8 cellular contexts compared by ENCODE assay signal in genomic region chr9:121267689-121268597, GRCh38. TPM values are rescaled to one million over a fixed set of nuclear protein-coding genes. Genes with fewer than 3 reads are reported as not detected.
DNase-seq lines count a peak whose midpoint lies in the region; ATAC-seq, FAIRE-seq and TF ChIP-seq lines count a peak whose summit lies in the region.

Gene GSN, plus strand, starts transcription at chr9:121268162. Its CDS starts 33,810 bp downstream, at chr9:121301972.

- no peaks in the 10 kb centered on the region for H3K36me3 Mint-ChIP-seq in CD8-positive, alpha-beta T cell
- H3K36me3 Mint-ChIP-seq in T-helper 17 cell (ENCODE audit: low read depth) = no peaks in the 10 kb centered on the region
- H3K36me3 Mint-ChIP-seq in astrocyte (ENCODE audit: low read depth, unreplicated experiment) = no peaks in the 10 kb centered on the region

- H3K27me3 Mint-ChIP-seq in CD8-positive, alpha-beta T cell (ENCODE audit: low read depth) = peaks cover 11% of the 10 kb centered on the region
- H3K27me3 Mint-ChIP-seq in T-helper 17 cell (peaks cover 10% of the 10 kb centered on the region), astrocyte (ENCODE audit: low read depth, unreplicated experiment) (peaks cover 16% of the 10 kb centered on the region)

- POLR2A ChIA-PET in CD8-positive, alpha-beta T cell (lab: Charles Lee) = interaction anchor here (0.7 kb wide), 1 partner anchor 36 kb away, joined by 4 read pairs; no protein-coding TSS in a partner anchor

- no peak for TF ChIP-seq CTCF in CD8-positive, alpha-beta T cell (IDR thresholded peaks at IDR 0.05)
- no peak for TF ChIP-seq CTCF in astrocyte (IDR thresholded peaks at IDR 0.05; ENCODE audit: insufficient read depth, low read depth, low read length)
- no peak for TF ChIP-seq CTCF in prostate gland (IDR thresholded peaks at IDR 0.05)

- peak; percentile 89 for TF ChIP-seq POLR2A in prostate gland (IDR thresholded peaks at IDR 0.05)

- H3K9me3 Mint-ChIP-seq in CD8-positive, alpha-beta T cell = no peaks in the 10 kb centered on the region
- no peaks in the 10 kb centered on the region for H3K9me3 Mint-ChIP-seq in astrocyte (ENCODE audit: unreplicated experiment)

- H4K20me1 ChIP-seq in astrocyte (ENCODE audit: insufficient read depth, low read length) = peaks cover 9% of the 10 kb centered on the region

- H3K79me2 ChIP-seq in astrocyte (ENCODE audit: insufficient read depth, low read length) = peaks cover 49% of the 10 kb centered on the region

- ATAC-seq in CD8-positive, alpha-beta T cell = peak; percentile 83
- ATAC-seq in GM21390 (IDR thresholded peaks at IDR 0.05; ENCODE audit: unreplicated experiment) (peak; percentile 70), T-helper 17 cell (peak; percentile 81), right cardiac atrium (peak; percentile 92)

- FAIRE-seq in astrocyte (lab: Jason Lieb, UNC) = no peak

- H3K4me1 Mint-ChIP-seq in CD8-positive, alpha-beta T cell (ENCODE audit: low read depth) = peaks cover 16% of the 10 kb centered on the region
- H3K4me1 Mint-ChIP-seq in T-helper 17 cell (peaks cover 12% of the 10 kb centered on the region), astrocyte (ENCODE audit: low read depth, unreplicated experiment) (peaks cover 41% of the 10 kb centered on the region)

- H3K27me3 ChIP-seq in CD8-positive, alpha-beta T cell (ENCODE audit: insufficient read depth, low read length) = no peaks in the 10 kb centered on the region
- no peaks in the 10 kb centered on the region for H3K27me3 ChIP-seq in astrocyte (ENCODE audit: insufficient read depth, low read length)
- no peaks in the 10 kb centered on the region for H3K27me3 ChIP-seq in right cardiac atrium (ENCODE audit: control insufficient read depth, insufficient read depth)
- no peaks in the 10 kb centered on the region for H3K27me3 ChIP-seq in prostate gland (replicated peaks; ENCODE audit: insufficient read depth)

- no peaks in the 10 kb centered on the region for H3K9me3 ChIP-seq in CD8-positive, alpha-beta T cell (ENCODE audit: low read length)
- H3K9me3 ChIP-seq in T-helper 17 cell (ENCODE audit: control insufficient read depth, low read length, poor library complexity, severe bottlenecking) (no peaks in the 10 kb centered on the region), astrocyte (ENCODE audit: insufficient read depth, low read depth, low read length) (no peaks in the 10 kb centered on the region), right cardiac atrium (ENCODE audit: control insufficient read depth, low read length) (no peaks in the 10 kb centered on the region), prostate gland (no peaks in the 10 kb centered on the region)

- H3K4me3 Mint-ChIP-seq in CD8-positive, alpha-beta T cell = peak within 1 kb of the TSS; percentile 80
- H3K4me3 Mint-ChIP-seq in T-helper 17 cell (peak within 1 kb of the TSS; percentile 94), astrocyte (ENCODE audit: unreplicated experiment) (peak within 1 kb of the TSS; percentile 95)

- H3K4me2 ChIP-seq in astrocyte (ENCODE audit: low read length) = peak within 1 kb of the TSS; percentile 93

- no peak within 1 kb of the TSS for H3K27ac Mint-ChIP-seq in CD8-positive, alpha-beta T cell
- peak within 1 kb of the TSS; percentile 72 for H3K27ac Mint-ChIP-seq in T-helper 17 cell
- peak within 1 kb of the TSS; percentile 88 for H3K27ac Mint-ChIP-seq in astrocyte (ENCODE audit: unreplicated experiment)

- H3K4me3 ChIP-seq in CD8-positive, alpha-beta T cell (ENCODE audit: low read depth, low read length) = peak within 1 kb of the TSS; percentile 54
- peak within 1 kb of the TSS; percentile 49 for H3K4me3 ChIP-seq in Jurkat, Clone E6-1 (ENCODE audit: low read length)
- H3K4me3 ChIP-seq in astrocyte (ENCODE audit: insufficient read depth, low read depth, low read length) = peak within 1 kb of the TSS; percentile 83
- peak within 1 kb of the TSS; percentile 86 for H3K4me3 ChIP-seq in right cardiac atrium (ENCODE audit: low read length)
- peak within 1 kb of the TSS; percentile 73 to 81 for H3K4me3 ChIP-seq in prostate gland

- DNase-seq in CD8-positive, alpha-beta T cell = peak in 5 of 7 experiments; percentile 41 to 71 (median 50)
- no peak for DNase-seq in Jurkat, Clone E6-1 (ENCODE audit: low read depth, low spot score)
- DNase-seq in T-helper 17 cell (peak; percentile 19 to 40 (median 21)), astrocyte (ENCODE audit: low read depth) (no peak), right cardiac atrium (peak; percentile 84 to 95 (median 94)), prostate gland (ENCODE audit: low spot score) (peak; percentile 80), NCI-H1694 treated with DMSO at 0.1 percent for 48 hours (lab: John Stamatoyannopoulos, UW) (no peak)

- no peak within 1 kb of the TSS for H3K27ac ChIP-seq in CD8-positive, alpha-beta T cell (ENCODE audit: low read depth, low read length)
- H3K27ac ChIP-seq in astrocyte (ENCODE audit: low read depth, low read length) = peak within 1 kb of the TSS; percentile 74
- H3K27ac ChIP-seq in right cardiac atrium (ENCODE audit: low read length) = peak within 1 kb of the TSS; percentile 73
- peak within 1 kb of the TSS; percentile 76 to 82 for H3K27ac ChIP-seq in prostate gland

- intact Hi-C loops in CD8-positive, alpha-beta T cell (cut with DNase I, micrococcal nuclease) = no loop called here
- intact Hi-C loops in right cardiac atrium (cut with DNase I) (loop anchor here in 2 of 4 donors (5.0 to 10.0 kb wide), 2 partner anchors 46 to 53 kb away; no protein-coding TSS in a partner anchor), prostate gland (cut with DNase I) (loop anchor here (5.0 kb wide), 1 partner anchor 56 kb away; no protein-coding TSS in a partner anchor)

- no peaks in the 10 kb centered on the region for H3K36me3 ChIP-seq in CD8-positive, alpha-beta T cell (ENCODE audit: insufficient read depth, low read length)
- peaks cover 2% of the 10 kb centered on the region for H3K36me3 ChIP-seq in astrocyte (ENCODE audit: insufficient read depth, low read length)
- no peaks in the 10 kb centered on the region for H3K36me3 ChIP-seq in prostate gland

- peaks cover 13% of the 10 kb centered on the region for H3K4me1 ChIP-seq in CD8-positive, alpha-beta T cell (ENCODE audit: insufficient read depth, low read length)
- H3K4me1 ChIP-seq in astrocyte (ENCODE audit: insufficient read depth, low read length) (peaks cover 49% of the 10 kb centered on the region), right cardiac atrium (ENCODE audit: control insufficient read depth, insufficient read depth, low read length) (peaks cover 20% of the 10 kb centered on the region), prostate gland (replicated peaks) (peaks cover 3% of the 10 kb centered on the region)

- WGBS in right cardiac atrium = under 1% methylated on average over 63 of the region's 64 CpGs
- WGBS in prostate gland = under 1% methylated on average over 50 of the region's 64 CpGs

- peak within 1 kb of the TSS; percentile 82 for H2AFZ ChIP-seq in astrocyte (ENCODE audit: low read depth, low read length)

- CTCF ChIA-PET in CD8-positive, alpha-beta T cell (lab: Charles Lee) = interaction anchor here (1.5 to 1.6 kb wide), 2 partner anchors 9 to 10 kb away, joined by 3 to 6 read pairs; no protein-coding TSS in a partner anchor

- peak within 1 kb of the TSS; percentile 85 for H3K9ac ChIP-seq in astrocyte (ENCODE audit: low read length)

RNA-seq across cellular contexts. Expression of gene GSN, which starts in this region (rescaled TPM):
- total RNA-seq in CD8-positive, alpha-beta T cell = 1 to 10 TPM; 1.7 to 3.2 TPM
- 21.1 TPM for polyA plus RNA-seq in Jurkat, Clone E6-1 (2012; ENCODE audit: insufficient read depth, insufficient read length)
- total RNA-seq in T-helper 17 cell (10 to 100 TPM in 1 of 2 donors, 1 to 10 TPM in 1; 5.4 to 29.6 TPM), astrocyte (260 and 357 TPM in 2 replicates), right cardiac atrium (1,000 to 10,000 TPM in 3 of 4 donors, 100 to 1,000 TPM in 1; 949 to 1,838 (median 1,489) TPM), prostate gland (100 to 1,000 TPM; 390 to 690 TPM)
- 1,813 TPM for polyA plus RNA-seq in right cardiac atrium

Comparison
In these comparisons a context has a peak if more than half of its experiments do, and no peak if none do; other contexts are left out.
1. DNase-seq: peak in CD8-positive, alpha-beta T cell (5 of 7), T-helper 17 cell (3 of 3), right cardiac atrium (3 of 3) and prostate gland (single experiment); none in Jurkat, Clone E6-1 (single experiment), astrocyte (single experiment) and NCI-H1694 treated with DMSO at 0.1 percent for 48 hours (single experiment).
2. Peak in every context shown above with its lines, with median percentiles within 50 percentile points of each other: ATAC-seq, H3K4me3 ChIP-seq and H3K4me3 Mint-ChIP-seq.